In genomic region chr13:96027496-96027895, GRCh38 we compare ENCODE assay signal across 7 cellular contexts.
"Had no signal": no experiment of that assay in that cellular context is flagged by ENCODE, and none has a peak within 500 bp of the region (broad histone marks: within the 10 kb centered on the region; RNA-seq: fewer than 3 reads in every experiment).

No MANE protein-coding gene starts in this region.

- H3K27ac ChIP-seq: HL-60, KMS-11 had no signal

- H3K9ac ChIP-seq: KMS-11 had no signal

- ATAC-seq: K562 had no signal

- H3K4me2 ChIP-seq: KMS-11 had no signal

- FAIRE-seq: HTR-8/SVneo, K562 had no signal

- H3K4me3 ChIP-seq: K562 had no signal

- DNase-seq: Karpas-422, KBM-7, KG1 had no signal
